In genomic region chr3:45640091-45640507, GRCh38 we compare ENCODE assay signal across 1 cellular context.
TF ChIP-seq lines count a peak whose summit lies in the region.

No MANE protein-coding gene starts in this region.

TF ChIP-seq in endothelial cell of umbilical vein, 7 proteins besides CTCF, POLR2A, EP300 and RAD21 (continued from another document):
- no peak for TF ChIP-seq MAX (IDR thresholded peaks at IDR 0.05; ENCODE audit: insufficient read depth, insufficient read length)
- TF ChIP-seq FOS (IDR thresholded peaks at IDR 0.05; ENCODE audit: borderline replicate concordance, insufficient read depth, low read length) = peak; percentile 65
- TF ChIP-seq MYC (IDR thresholded peaks at IDR 0.05; ENCODE audit: low read depth, low read length) = no peak
